ENCODE assay signal across 14 cellular contexts in genomic region chr17:81406117-81406953, GRCh38. TPM values are rescaled to one million over a fixed set of nuclear protein-coding genes. Genes with fewer than 3 reads are reported as not detected.
DNase-seq lines count a peak whose midpoint lies in the region; ATAC-seq and TF ChIP-seq lines count a peak whose summit lies in the region.
"Had no signal": no experiment of that assay in that cellular context is flagged by ENCODE, and none has a peak within 500 bp of the region (broad histone marks: within the 10 kb centered on the region; RNA-seq: fewer than 3 reads in every experiment).

No MANE protein-coding gene starts in this region.

- peak overlapping the region; percentile 29; the same call in 1 of the 2 replicates for H3K27ac ChIP-seq in HEK293 (ENCODE audit: extremely low read depth, low read depth, low read length)
- peak overlapping the region; percentile 100 for H3K27ac ChIP-seq in Panc1 (ENCODE audit: low read length)
- no peak overlapping the region for H3K27ac ChIP-seq in body of pancreas
- H3K27ac ChIP-seq: PC-9 had no signal

- CTCF ChIA-PET in HEK293 (lab: Yijun Ruan, JAX): interaction anchor here (1.0 to 1.5 kb wide), 2 partner anchors 34 to 35 kb away, joined by 3 read pairs; no protein-coding TSS in a partner anchor
- CTCF ChIA-PET in Panc1 (lab: Charles Lee): interaction anchor here (0.9 kb wide), 1 partner anchor 114 kb away, joined by 3 read pairs; no protein-coding TSS in a partner anchor

- H3K4me3 ChIP-seq in HEK293 (ENCODE audit: low read depth, low read length) (no peak overlapping the region), Panc1 (ENCODE audit: low read depth in 2 of 2, low read length in 2 of 2) (peak overlapping the region; percentile 7 to 9; a peak in 3 of 4 replicates), skeletal muscle satellite cell (ENCODE audit: low read length) (peak overlapping the region; percentile 26), body of pancreas (no peak overlapping the region)
- H3K4me3 ChIP-seq: PC-9 had no signal

- POLR2A ChIA-PET in HEK293 (lab: Yijun Ruan, JAX): interaction anchor here (0.8 to 4.3 kb wide), 3 partner anchors 11 to 104 kb away, joined by 3 to 24 read pairs (median 3); partner anchors contain the start of gene BAHCC1
- POLR2A ChIA-PET in Panc1 (lab: Charles Lee): interaction anchor here (1.0 kb wide), 1 partner anchor 9 kb away, joined by 10 read pairs; no protein-coding TSS in a partner anchor
- POLR2A ChIA-PET in naive thymus-derived CD8-positive, alpha-beta T cell (lab: Charles Lee): interaction anchor here (1.2 kb wide), 1 partner anchor 9 kb away, joined by 4 read pairs; no protein-coding TSS in a partner anchor

- peak overlapping the region in 1 of 10 donors; percentile 31 for H3K27ac Mint-ChIP-seq in naive thymus-derived CD8-positive, alpha-beta T cell
- H3K27ac Mint-ChIP-seq: activated CD4-positive, alpha-beta memory T cell treated with anti-CD3 and anti-CD28 coated beads, Interleukin-2, amount 10 ng/mL, durations not matched to agents 7 days and 5 days had no signal

- DNase-seq in Panc1 (ENCODE audit: low read depth, low spot score): no peak
- peak; percentile 87 for DNase-seq in left kidney (ENCODE audit: low read depth, low spot score)
- no peak for DNase-seq in GM13977 (ENCODE audit: low spot score)
- DNase-seq in HCEC 1CT: no peak
- DNase-seq in body of pancreas: no peak
- no peak for DNase-seq in naive thymus-derived CD8-positive, alpha-beta T cell
- DNase-seq: activated CD4-positive, alpha-beta memory T cell treated with anti-CD3 and anti-CD28 coated beads, Interleukin-2, amount 10 ng/mL, durations not matched to agents 7 days and 5 days; activated effector memory CD4-positive, alpha-beta T cell treated with Interleukin-2 at 50 U/mL for 16 hours; COR-L47; Kasumi-1; PC-9 had no signal

- intact Hi-C loops in Panc1 (cut with micrococcal nuclease; ENCODE audit: unreplicated experiment): no loop called here
- intact Hi-C loops in body of pancreas (cut with DNase I): loop anchor here (10.0 kb wide), 1 partner anchor 68 kb away; no protein-coding TSS in a partner anchor

- in situ Hi-C loops in Panc1 (cut with HindIII; ENCODE audit: low pct_unique_long_range_greater_than_20kb, low sequenced_read_pairs) (no loop called here), GM13977 (cut with MboI; ENCODE audit: low pct_unique_long_range_greater_than_20kb, low sequenced_read_pairs, unreplicated experiment) (no loop called here)

- H3K4me1 ChIP-seq in HEK293 (ENCODE audit: control insufficient read depth, insufficient read depth, low read length) (peaks cover 26% of the 10 kb centered on the region), Panc1 (ENCODE audit: control insufficient read depth, insufficient read depth, low read length) (peaks cover 85% of the 10 kb centered on the region), skeletal muscle satellite cell (ENCODE audit: control insufficient read depth, insufficient read depth, low read length) (peaks cover 51% of the 10 kb centered on the region), body of pancreas (peaks cover 25% of the 10 kb centered on the region)
- H3K4me1 ChIP-seq: parathyroid adenoma had no signal

- no TSS peak for BruUV-seq in Panc1 (replicated peaks; lab: Mats Ljungman, UMichigan)

- H3K4me3 Mint-ChIP-seq in naive thymus-derived CD8-positive, alpha-beta T cell: no peak overlapping the region
- H3K4me3 Mint-ChIP-seq: activated CD4-positive, alpha-beta memory T cell treated with anti-CD3 and anti-CD28 coated beads, Interleukin-2, amount 10 ng/mL, durations not matched to agents 7 days and 5 days had no signal

- TF ChIP-seq POLR2A in body of pancreas (IDR thresholded peaks at IDR 0.05): no peak

- H3K36me3 ChIP-seq in HEK293 (ENCODE audit: control insufficient read depth in 2 of 2, insufficient read depth in 1 of 2, low read length in 2 of 2) (peaks cover 0 to 12% of the 10 kb centered on the region in 2 experiments; a peak in 1 of 3 replicates), Panc1 (ENCODE audit: control insufficient read depth, insufficient read depth, low read length) (no peaks in the 10 kb centered on the region), skeletal muscle satellite cell (ENCODE audit: insufficient read depth, low read length) (no peaks in the 10 kb centered on the region), body of pancreas (replicated peaks in 1 of 2; ENCODE audit: insufficient read depth in 1 of 2, low read depth in 2 of 2) (no peaks in the 10 kb centered on the region)

- no peak for TF ChIP-seq CTCF in HEK293 (tag by site-specific recombination; IDR thresholded peaks at IDR 0.05)
- TF ChIP-seq CTCF in Panc1 (IDR thresholded peaks at IDR 0.05): no peak
- TF ChIP-seq CTCF in GM13977 (IDR thresholded peaks at IDR 0.05; ENCODE audit: extremely low read depth, insufficient read depth, missing control alignments): no peak
- no peak for TF ChIP-seq CTCF in body of pancreas (IDR thresholded peaks at IDR 0.05)

- peaks cover 2 to 11% (median 5%) of the 10 kb centered on the region in 4 donors for H3K4me1 Mint-ChIP-seq in naive thymus-derived CD8-positive, alpha-beta T cell

- H3K9me3 ChIP-seq in HEK293 (ENCODE audit: control insufficient read depth, insufficient read depth, low read depth, low read length): no peaks in the 10 kb centered on the region
- no peaks in the 10 kb centered on the region for H3K9me3 ChIP-seq in Panc1 (ENCODE audit: control insufficient read depth, insufficient read depth, low read depth, low read length)
- H3K9me3 ChIP-seq in skeletal muscle satellite cell (replicated peaks; ENCODE audit: low read length): no peaks in the 10 kb centered on the region
- no peaks in the 10 kb centered on the region for H3K9me3 ChIP-seq in body of pancreas

- WGBS in body of pancreas, 2 donors: 80 to 85% methylated on average over 35 to 42 of the region's 42 CpGs

- H3K27me3 Mint-ChIP-seq in naive thymus-derived CD8-positive, alpha-beta T cell: peaks cover 7 to 80% (median 39%) of the 10 kb centered on the region in 5 donors

- H3K4me2 ChIP-seq in skeletal muscle satellite cell (ENCODE audit: low read length): peak overlapping the region; percentile 69
- H3K4me2 ChIP-seq: PC-9 had no signal

- peaks cover 0 to 2% (median 0%) of the 10 kb centered on the region in 3 donors for H3K36me3 Mint-ChIP-seq in naive thymus-derived CD8-positive, alpha-beta T cell

- no peaks in the 10 kb centered on the region for H3K9me3 Mint-ChIP-seq in naive thymus-derived CD8-positive, alpha-beta T cell
- H3K9me3 Mint-ChIP-seq: activated CD4-positive, alpha-beta memory T cell treated with anti-CD3 and anti-CD28 coated beads, Interleukin-2, amount 10 ng/mL, durations not matched to agents 7 days and 5 days had no signal

- no peak overlapping the region for H3K9ac ChIP-seq in skeletal muscle satellite cell (ENCODE audit: low read depth, low read length)
- H3K9ac ChIP-seq: parathyroid adenoma had no signal

- peak; percentile 10; the same call in 1 of the 2 replicates for ATAC-seq in Panc1
- ATAC-seq in body of pancreas: no peak
- ATAC-seq in naive thymus-derived CD8-positive, alpha-beta T cell: no peak

- H3K27me3 ChIP-seq in Panc1 (ENCODE audit: control insufficient read depth, insufficient read depth, low read length): no peaks in the 10 kb centered on the region
- H3K27me3 ChIP-seq in skeletal muscle satellite cell (ENCODE audit: control insufficient read depth, insufficient read depth, low read length): no peaks in the 10 kb centered on the region
- H3K27me3 ChIP-seq in body of pancreas: no peaks in the 10 kb centered on the region

TF ChIP-seq in HEK293, 187 proteins besides CTCF, POLR2A, EP300 and RAD21 (continues in another document):
- peak; percentile 65 for TF ChIP-seq GLIS1 (tag by site-specific recombination; IDR thresholded peaks at IDR 0.05)
- TF ChIP-seq SP3 (tag by site-specific recombination; IDR thresholded peaks at IDR 0.05): 0 out of 2 replicates have a peak, but pooled peaks have one; percentile 27
- TF ChIP-seq ZNF639 (tag by site-specific recombination; IDR thresholded peaks at IDR 0.05): no peak
- TF ChIP-seq, protein P1, sequence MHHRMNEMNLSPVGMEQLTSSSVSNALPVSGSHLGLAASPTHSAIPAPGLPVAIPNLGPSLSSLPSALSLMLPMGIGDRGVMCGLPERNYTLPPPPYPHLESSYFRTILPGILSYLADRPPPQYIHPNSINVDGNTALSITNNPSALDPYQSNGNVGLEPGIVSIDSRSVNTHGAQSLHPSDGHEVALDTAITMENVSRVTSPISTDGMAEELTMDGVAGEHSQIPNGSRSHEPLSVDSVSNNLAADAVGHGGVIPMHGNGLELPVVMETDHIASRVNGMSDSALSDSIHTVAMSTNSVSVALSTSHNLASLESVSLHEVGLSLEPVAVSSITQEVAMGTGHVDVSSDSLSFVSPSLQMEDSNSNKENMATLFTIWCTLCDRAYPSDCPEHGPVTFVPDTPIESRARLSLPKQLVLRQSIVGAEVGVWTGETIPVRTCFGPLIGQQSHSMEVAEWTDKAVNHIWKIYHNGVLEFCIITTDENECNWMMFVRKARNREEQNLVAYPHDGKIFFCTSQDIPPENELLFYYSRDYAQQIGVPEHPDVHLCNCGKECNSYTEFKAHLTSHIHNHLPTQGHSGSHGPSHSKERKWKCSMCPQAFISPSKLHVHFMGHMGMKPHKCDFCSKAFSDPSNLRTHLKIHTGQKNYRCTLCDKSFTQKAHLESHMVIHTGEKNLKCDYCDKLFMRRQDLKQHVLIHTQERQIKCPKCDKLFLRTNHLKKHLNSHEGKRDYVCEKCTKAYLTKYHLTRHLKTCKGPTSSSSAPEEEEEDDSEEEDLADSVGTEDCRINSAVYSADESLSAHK (tag by site-specific recombination; IDR thresholded peaks at IDR 0.05): peak; percentile 40; the same call in 1 of the 2 replicates
- peak; percentile 75 for TF ChIP-seq ZNF600 (tag by site-specific recombination; IDR thresholded peaks at IDR 0.05)
- TF ChIP-seq ZNF792 (tag by site-specific recombination; IDR thresholded peaks at IDR 0.05): no peak

RNA-seq across cellular contexts. Expression of gene BAHCC1, which starts 11.1 kb away (rescaled TPM):
- 77.4 TPM for total RNA-seq in Panc1 (2021; ENCODE audit: unreplicated experiment)
- 129 TPM for polyA plus RNA-seq in Panc1 (2012; ENCODE audit: insufficient read length)
- 7.9 and 8.3 TPM in 2 replicates for total RNA-seq in skeletal muscle satellite cell (2012; rRNA removed)
- 10 to 100 TPM in 1 of 2 donors, 1 to 10 TPM in 1; 5.7 to 14.8 TPM for total RNA-seq in body of pancreas
- total RNA-seq in naive thymus-derived CD8-positive, alpha-beta T cell: not detected
- polyA plus RNA-seq in naive thymus-derived CD8-positive, alpha-beta T cell: not detected

Comparison
In these comparisons a context has a peak if more than half of its experiments do, and no peak if none do; other contexts are left out.
1. H3K27ac ChIP-seq: peak in HEK293 (single experiment) and Panc1 (single experiment); none in body of pancreas (0 of 4).
2. H3K4me3 ChIP-seq: peak in Panc1 (2 of 2) and skeletal muscle satellite cell (single experiment); none in HEK293 (single experiment) and body of pancreas (0 of 2).
3. RNA of gene BAHCC1, which starts 11.1 kb away (total RNA-seq): 77.4 TPM in Panc1 (single experiment) and 5.7 to 14.8 TPM in body of pancreas; not detected in naive thymus-derived CD8-positive, alpha-beta T cell; every median in the first group is over 4 times any median in the second.